ENCODE assay signal across 9 cellular contexts in genomic region chr1:42035830-42036604, GRCh38.
DNase-seq lines count a peak whose midpoint lies in the region; ATAC-seq, FAIRE-seq and TF ChIP-seq lines count a peak whose summit lies in the region.
"Had no signal": no experiment of that assay in that cellular context is flagged by ENCODE, and none has a peak within 500 bp of the region (broad histone marks: within the 10 kb centered on the region; RNA-seq: fewer than 3 reads in every experiment).

No MANE protein-coding gene starts in this region.

- H3K36me3 ChIP-seq in kidney (ENCODE audit: control insufficient read depth in 1 of 2, insufficient read depth in 2 of 2, low read length in 2 of 2) = no peaks in the 10 kb centered on the region

- peaks cover 0 to 8% of the 10 kb centered on the region in 2 donors for H3K4me1 ChIP-seq in kidney (ENCODE audit: control insufficient read depth in 1 of 2, insufficient read depth in 1 of 2, low read depth in 1 of 2, low read length in 2 of 2)

- ATAC-seq in GM19043 (IDR thresholded peaks at IDR 0.05; ENCODE audit: low read depth, unreplicated experiment) = peak; percentile 87
- peak; percentile 93 for ATAC-seq in HG03342 (IDR thresholded peaks at IDR 0.05; ENCODE audit: unreplicated experiment)
- ATAC-seq in activated CD4-positive, CD25-positive, alpha-beta regulatory T cell treated with anti-CD3 and anti-CD28 coated beads, Interleukin-2, amount 50 U/mL, for 24 hours = peak; percentile 93

- no peaks in the 10 kb centered on the region for H3K9me3 ChIP-seq in kidney (ENCODE audit: control insufficient read depth in 1 of 2, low read length in 2 of 2)

- H3K4me3 ChIP-seq in kidney (ENCODE audit: low read length in 2 of 2) = peak overlapping the region; percentile 67 to 77

- DNase-seq in AG20443 (ENCODE audit: low spot score) (peak; percentile 99), NCI-H226 (peak; percentile 83), cerebellar nuclear complex (lab: John Stamatoyannopoulos, UW) (peak; percentile 48 to 79), kidney (peak; percentile 99)
- peak; percentile 96 to 98 (median 98) for DNase-seq in stimulated activated CD4-positive, alpha-beta T cell treated with anti-CD3 and anti-CD28 coated beads, Interleukin-12 subunit alpha, Interleukin-12 subunit beta, amount 100 ng/mL, for 48 hours (ENCODE audit: low read depth in 2 of 3, low spot score in 1 of 3)

- intact Hi-C loops in kidney (cut with DNase I) = no loop called here

- no peak for FAIRE-seq in kidney (lab: Jason Lieb, UNC)
- FAIRE-seq: TTC549 had no signal

- peak overlapping the region in 1 of 2 donors; percentile 59 for H3K27ac ChIP-seq in kidney (ENCODE audit: low read depth in 2 of 2, low read length in 2 of 2)

- TF ChIP-seq CTCF in kidney (IDR thresholded peaks at IDR 0.05; ENCODE audit: borderline replicate concordance, extremely low read depth, insufficient read depth) = no peak

- peak overlapping the region; percentile 35 to 37 for H3K9ac ChIP-seq in kidney (ENCODE audit: low read length in 2 of 2)
